ENCODE assay signal across 23 cellular contexts in genomic region chr1:247266053-247266452, GRCh38. TPM values are rescaled to one million over a fixed set of nuclear protein-coding genes. Genes with fewer than 3 reads are reported as not detected.
"Had no signal": no experiment of that assay in that cellular context is flagged by ENCODE, and none has a peak within 500 bp of the region (broad histone marks: within the 10 kb centered on the region; RNA-seq: fewer than 3 reads in every experiment).

No MANE protein-coding gene starts in this region.

- ATAC-seq: esophagus mucosa, right lobe of liver had no signal

- H3K4me3 ChIP-seq: dorsolateral prefrontal cortex, right lobe of liver, smooth muscle cell, tibial nerve, uterus had no signal

- DNase-seq: activated B cell treated with CpG ODN at 0.5 μM for 24 hours; activated CD4-positive, alpha-beta T cell treated with anti-CD3 and anti-CD28 coated beads, Interleukin-2, amount 10 ng/mL, durations not matched to agents 24 days and 14 days; activated naive CD8-positive, alpha-beta T cell treated with anti-CD3 and anti-CD28 coated beads for 36 hours; anterior cingulate cortex; dorsolateral prefrontal cortex; glutamatergic neuron; hypothalamus; right lobe of liver; stimulated activated CD4-positive, alpha-beta T cell treated with anti-CD3 and anti-CD28 coated beads, Interleukin-4, amount 100 ng/mL, for 4 hours; stimulated activated CD8-positive, alpha-beta memory T cell treated with anti-CD3 and anti-CD28 coated beads, Interleukin-4, amount 100 ng/mL, for 48 hours; stimulated activated naive CD4-positive, alpha-beta T cell treated with Interleukin-2 at 50 U/mL for 16 hours; substantia nigra; uterus had no signal

RNA-seq across cellular contexts. Expression of gene VN1R5, which starts 10.2 kb away (rescaled TPM):
- total RNA-seq: activated B cell treated with CpG ODN at 0.5 μM for 24 hours; activated CD4-positive, alpha-beta T cell treated with anti-CD3 and anti-CD28 coated beads, Interleukin-2, amount 10 ng/mL, durations not matched to agents 24 days and 14 days; activated naive CD8-positive, alpha-beta T cell treated with anti-CD3 and anti-CD28 coated beads for 36 hours; activated T-helper 1 cell treated with anti-CD3 and anti-CD28 coated beads, Interleukin-12 subunit alpha, Interleukin-12 subunit beta, Interleukin-2, Interleukin-4 antibody, amounts not matched to agents 30 ng/mL and 10 ng/mL and 1 ng/mL, durations not matched to agents 14 hours and 24 hours and 36 hours; dorsolateral prefrontal cortex; esophagus mucosa; kidney epithelial cell; liver; mesenteric fat pad; omental fat pad; progenitor cell of endocrine pancreas; right lobe of liver; smooth muscle cell; T-helper 1 cell treated with Interleukin-12 subunit alpha and Interleukin-12 subunit beta and Interleukin-4 antibody, amounts not matched to agents 30 ng/mL and 1 ng/mL, for 36 hours; tibial nerve; uterus had no signal
- polyA plus RNA-seq: liver, smooth muscle cell had no signal
